ENCODE assay signal across 14 cellular contexts in the genomic region with DNA sequence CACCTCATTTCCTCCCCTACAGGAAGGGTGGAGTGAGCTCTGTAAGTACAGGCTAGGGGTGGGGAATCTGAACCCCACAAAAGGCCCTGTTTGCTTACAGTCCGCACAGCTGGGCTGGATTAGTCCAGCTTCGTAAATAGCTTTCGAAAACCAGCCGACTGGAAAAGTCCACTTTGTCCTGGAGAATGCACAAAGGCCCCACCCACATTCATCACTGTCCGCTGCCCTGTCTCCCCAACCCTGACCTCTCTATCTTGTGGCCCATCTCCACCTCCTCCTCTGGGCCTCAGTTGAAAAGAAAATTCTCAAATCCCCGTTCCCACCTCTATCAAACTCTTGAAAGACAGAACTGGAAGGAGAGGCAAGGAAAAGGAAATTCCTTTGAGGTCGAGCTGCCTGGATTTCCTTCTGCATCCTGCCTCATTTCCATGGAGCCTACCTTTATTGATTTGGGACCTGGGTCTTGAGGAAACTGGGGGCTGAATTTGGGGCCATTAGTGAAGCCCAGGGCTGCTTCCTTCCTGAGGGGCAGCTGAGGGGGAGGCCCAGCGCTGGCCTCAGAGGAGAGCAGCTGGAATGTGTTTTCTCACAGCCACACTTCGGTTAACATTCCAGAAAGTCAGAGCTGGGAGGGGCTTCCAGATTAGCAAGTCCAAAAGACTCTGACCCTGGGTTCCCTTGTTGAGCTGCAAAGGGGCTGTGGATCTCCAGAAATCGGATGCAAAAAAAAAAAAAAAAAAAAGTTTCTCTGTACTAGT.
DNase-seq lines count a peak whose midpoint lies in the region; ATAC-seq, FAIRE-seq and TF ChIP-seq lines count a peak whose summit lies in the region.
"Had no signal": no experiment of that assay in that cellular context is flagged by ENCODE, and none has a peak within 500 bp of the region (broad histone marks: within the 10 kb centered on the region; RNA-seq: fewer than 3 reads in every experiment).

No MANE protein-coding gene starts in this region.

- intact Hi-C loops in ascending aorta (cut with DNase I) (loop anchor here (5.0 kb wide), 2 partner anchors 180 to 230 kb away; a partner anchor contains a TSS), right cardiac atrium (cut with DNase I) (loop anchor here in 2 of 4 donors (5.0 to 10.0 kb wide), 4 partner anchors 75 to 180 kb away; a partner anchor contains a TSS)

- H3K9me3 ChIP-seq in ascending aorta (peaks cover 0 to 10% of the 10 kb centered on the region in 2 donors), right cardiac atrium (ENCODE audit: control insufficient read depth, low read length) (no peaks in the 10 kb centered on the region), parathyroid adenoma (ENCODE audit: control insufficient read depth, low read length) (no peaks in the 10 kb centered on the region), T-helper 17 cell (ENCODE audit: control insufficient read depth, low read length, poor library complexity, severe bottlenecking) (peaks cover 2% of the 10 kb centered on the region)

- H3K36me3 Mint-ChIP-seq in T-helper 17 cell (ENCODE audit: low read depth), result no peaks in the 10 kb centered on the region
- H3K36me3 Mint-ChIP-seq: naive B cell had no signal

- peaks cover 6% of the 10 kb centered on the region for H3K27me3 Mint-ChIP-seq in T-helper 17 cell

- H3K4me3 Mint-ChIP-seq in T-helper 17 cell, result no peak overlapping the region
- H3K4me3 Mint-ChIP-seq: activated T-cell treated with anti-CD3 and anti-CD28 coated beads, Interleukin-2, amount 50 U/mL, for 4 hours had no signal

- DNase-seq in AG09309 (ENCODE audit: low read depth), result peak; percentile 51
- no peak for DNase-seq in ascending aorta (ENCODE audit: low spot score in 2 of 2)
- DNase-seq in right cardiac atrium, result peak; percentile 66 to 83 (median 83)
- no peak for DNase-seq in T-helper 17 cell
- no peak for DNase-seq in occipital lobe (lab: John Stamatoyannopoulos, UW)
- no peak for DNase-seq in RCC 7860 (ENCODE audit: low spot score)
- DNase-seq: activated T-cell treated with anti-CD3 and anti-CD28 coated beads, Interleukin-2, amount 50 U/mL, for 4 hours; naive B cell; substantia nigra had no signal

- no peak for FAIRE-seq in RCC 7860 (lab: Jason Lieb, UNC)
- FAIRE-seq: GM19239 had no signal

- H3K4me2 ChIP-seq in parathyroid adenoma (ENCODE audit: low read length), result no peak overlapping the region
- H3K4me2 ChIP-seq: BLaER1 treated with 17β-estradiol and CSF1 and Interleukin-3, amounts not matched to agents 10 nM and 100 nM had no signal

- peak; percentile 64 to 77 for ATAC-seq in right cardiac atrium
- no peak for ATAC-seq in T-helper 17 cell
- no peak for ATAC-seq in GM18858 (IDR thresholded peaks at IDR 0.05; ENCODE audit: unreplicated experiment)
- ATAC-seq: activated T-cell treated with anti-CD3 and anti-CD28 coated beads, Interleukin-2, amount 50 U/mL, for 4 hours had no signal

- TF ChIP-seq CTCF in AG09309 (IDR thresholded peaks at IDR 0.05; ENCODE audit: control insufficient read depth, insufficient read depth, low read depth, low read length, missing control alignments), result no peak
- no peak for TF ChIP-seq CTCF in ascending aorta (IDR thresholded peaks at IDR 0.05)
- no peak for TF ChIP-seq CTCF in parathyroid adenoma (IDR thresholded peaks at IDR 0.05)

- no peak overlapping the region for H2AFZ ChIP-seq in parathyroid adenoma

- H3K4me1 ChIP-seq in ascending aorta, result peaks cover 6 to 44% of the 10 kb centered on the region in 2 donors
- peaks cover 55% of the 10 kb centered on the region for H3K4me1 ChIP-seq in right cardiac atrium (ENCODE audit: control insufficient read depth, insufficient read depth, low read length)
- H3K4me1 ChIP-seq in parathyroid adenoma, result no peaks in the 10 kb centered on the region

- WGBS in right cardiac atrium, result 14% methylated on average over 10 of the region's 10 CpGs

- no peak overlapping the region for H3K4me3 ChIP-seq in AG09309 (ENCODE audit: control insufficient read depth, low read depth, low read length)
- H3K4me3 ChIP-seq in ascending aorta, result peak overlapping the region in 1 of 2 donors; percentile 17
- H3K4me3 ChIP-seq in right cardiac atrium (ENCODE audit: low read length), result no peak overlapping the region
- no peak overlapping the region for H3K4me3 ChIP-seq in parathyroid adenoma (ENCODE audit: low read depth, low read length)
- H3K4me3 ChIP-seq: BLaER1 treated with 17β-estradiol and CSF1 and Interleukin-3, amounts not matched to agents 10 nM and 100 nM had no signal

- H3K4me1 Mint-ChIP-seq in T-helper 17 cell, result peaks cover 2% of the 10 kb centered on the region

- H3K27me3 ChIP-seq in ascending aorta, result no peaks in the 10 kb centered on the region
- no peaks in the 10 kb centered on the region for H3K27me3 ChIP-seq in right cardiac atrium (ENCODE audit: control insufficient read depth, insufficient read depth)
- H3K27me3 ChIP-seq in parathyroid adenoma (ENCODE audit: control insufficient read depth, insufficient read depth, low read length), result no peaks in the 10 kb centered on the region
- H3K27me3 ChIP-seq: BLaER1 treated with 17β-estradiol and CSF1 and Interleukin-3, amounts not matched to agents 10 nM and 100 nM had no signal

- H3K9ac ChIP-seq in parathyroid adenoma, result no peak overlapping the region
- H3K9ac ChIP-seq: BLaER1 treated with 17β-estradiol and CSF1 and Interleukin-3, amounts not matched to agents 10 nM and 100 nM had no signal

- no peak overlapping the region for H3K27ac Mint-ChIP-seq in T-helper 17 cell
- H3K27ac Mint-ChIP-seq: naive B cell had no signal

- H3K27ac ChIP-seq in ascending aorta (peak overlapping the region; percentile 69 to 75), right cardiac atrium (ENCODE audit: low read length) (peak overlapping the region; percentile 97), parathyroid adenoma (peak overlapping the region; percentile 78)
- H3K27ac ChIP-seq: BLaER1 treated with 17β-estradiol and CSF1 and Interleukin-3, amounts not matched to agents 10 nM and 100 nM; HL-60 had no signal

- no peaks in the 10 kb centered on the region for H3K79me2 ChIP-seq in parathyroid adenoma

- H3K36me3 ChIP-seq in ascending aorta (no peaks in the 10 kb centered on the region), parathyroid adenoma (ENCODE audit: control insufficient read depth, insufficient read depth, low read length) (no peaks in the 10 kb centered on the region)
- H3K36me3 ChIP-seq: BLaER1 treated with 17β-estradiol and CSF1 and Interleukin-3, amounts not matched to agents 10 nM and 100 nM had no signal

Comparison
In these comparisons a context has a peak if more than half of its experiments do, and no peak if none do; other contexts are left out.
1. DNase-seq: peak in AG09309 (single experiment) and right cardiac atrium (3 of 3); none in ascending aorta (0 of 2), T-helper 17 cell (0 of 3), occipital lobe (single experiment) and RCC 7860 (single experiment).
2. ATAC-seq: peak in right cardiac atrium (2 of 2); none in T-helper 17 cell (single experiment) and GM18858 (single experiment).
3. Peak in every context shown above with its lines, with median percentiles within 50 percentile points of each other: H3K27ac ChIP-seq.